In the genomic region with DNA sequence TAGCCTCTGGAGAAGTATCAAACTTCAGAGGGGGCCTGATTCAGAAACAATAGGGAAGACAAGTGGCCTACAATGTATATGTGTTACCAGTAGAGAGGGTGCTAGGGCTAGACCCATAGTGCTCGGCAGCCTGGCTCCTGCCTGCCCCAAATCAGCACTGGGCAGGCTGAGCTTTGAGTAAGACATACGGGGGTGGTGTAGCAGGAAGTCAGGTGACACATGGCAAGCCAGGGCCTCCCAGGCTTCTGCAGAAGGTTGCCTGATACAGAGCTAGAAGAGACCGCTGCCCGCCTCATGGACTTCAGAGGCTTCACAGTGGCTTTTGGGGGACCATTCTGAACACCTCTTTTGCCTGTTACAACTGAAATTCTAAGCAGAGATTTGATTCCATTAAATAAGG, we compare ENCODE assay signal across 9 cellular contexts. TPM values are rescaled to one million over a fixed set of nuclear protein-coding genes. Genes with fewer than 3 reads are reported as not detected.
A peak's percentile ranks its signal among the peaks of the same experiment; 100 is the strongest.
DNase-seq lines count a peak whose midpoint lies in the region; ATAC-seq and TF ChIP-seq lines count a peak whose summit lies in the region.
"Had no signal": no experiment of that assay in that cellular context is flagged by ENCODE, and none has a peak within 500 bp of the region (broad histone marks: within the 10 kb centered on the region; RNA-seq: fewer than 3 reads in every experiment).

No MANE protein-coding gene starts in this region.

- no peak overlapping the region for H3K9ac ChIP-seq in endodermal cell (ENCODE audit: extremely low read depth, low read length, poor library complexity, severe bottlenecking)

- H3K36me3 ChIP-seq in endodermal cell (ENCODE audit: control insufficient read depth, insufficient read depth, low read length) = peaks cover 13% of the 10 kb centered on the region

- H3K4me3 ChIP-seq in endodermal cell (ENCODE audit: low read length) = no peak overlapping the region

- WGBS in endodermal cell (ENCODE audit: insufficient coverage in 1 of 2, insufficient read length in 1 of 2), 2 experiments = 95 to 100% methylated on average over 3 to 4 of the region's 4 CpGs

- H3K4me3 Mint-ChIP-seq in natural killer cell treated with Interleukin-12 subunit alpha and Interleukin-12 subunit beta and Interleukin-15 and Interleukin-18, amount 100 ng/mL, for 72 hours = peak overlapping the region; percentile 44
- H3K4me3 Mint-ChIP-seq in stimulated activated memory B cell treated with anti-CD40 and anti-IgM and Interleukin-4, amounts not matched to agents 10 μg/mL and 1 μg/mL and 100 μg/mL, for 72 hours = no peak overlapping the region
- H3K4me3 Mint-ChIP-seq in endodermal cell = no peak overlapping the region
- H3K4me3 Mint-ChIP-seq: dendritic cell treated with granulocyte-macrophage colony-stimulating factor and Interleukin-4, amounts not matched to agents 40 ng/mL and 50 ng/mL, for 4 days had no signal

- no peaks in the 10 kb centered on the region for H3K9me3 Mint-ChIP-seq in natural killer cell treated with Interleukin-12 subunit alpha and Interleukin-12 subunit beta and Interleukin-15 and Interleukin-18, amount 100 ng/mL, for 72 hours
- no peaks in the 10 kb centered on the region for H3K9me3 Mint-ChIP-seq in stimulated activated memory B cell treated with anti-CD40 and anti-IgM and Interleukin-4, amounts not matched to agents 10 μg/mL and 1 μg/mL and 100 μg/mL, for 72 hours
- H3K9me3 Mint-ChIP-seq in endodermal cell = no peaks in the 10 kb centered on the region
- H3K9me3 Mint-ChIP-seq: dendritic cell treated with granulocyte-macrophage colony-stimulating factor and Interleukin-4, amounts not matched to agents 40 ng/mL and 50 ng/mL, for 4 days had no signal

- H3K27me3 Mint-ChIP-seq in natural killer cell treated with Interleukin-12 subunit alpha and Interleukin-12 subunit beta and Interleukin-15 and Interleukin-18, amount 100 ng/mL, for 72 hours = no peaks in the 10 kb centered on the region
- no peaks in the 10 kb centered on the region for H3K27me3 Mint-ChIP-seq in stimulated activated memory B cell treated with anti-CD40 and anti-IgM and Interleukin-4, amounts not matched to agents 10 μg/mL and 1 μg/mL and 100 μg/mL, for 72 hours
- no peaks in the 10 kb centered on the region for H3K27me3 Mint-ChIP-seq in endodermal cell (ENCODE audit: insufficient read depth)
- H3K27me3 Mint-ChIP-seq: dendritic cell treated with granulocyte-macrophage colony-stimulating factor and Interleukin-4, amounts not matched to agents 40 ng/mL and 50 ng/mL, for 4 days had no signal

- no peak overlapping the region for H3K27ac ChIP-seq in endodermal cell (ENCODE audit: low read depth, low read length)

- H3K4me1 ChIP-seq in endodermal cell (ENCODE audit: control insufficient read depth, insufficient read depth, low read length) = peaks cover 15% of the 10 kb centered on the region

- H3K36me3 Mint-ChIP-seq in natural killer cell treated with Interleukin-12 subunit alpha and Interleukin-12 subunit beta and Interleukin-15 and Interleukin-18, amount 100 ng/mL, for 72 hours = peaks cover 8% of the 10 kb centered on the region
- H3K36me3 Mint-ChIP-seq in stimulated activated memory B cell treated with anti-CD40 and anti-IgM and Interleukin-4, amounts not matched to agents 10 μg/mL and 1 μg/mL and 100 μg/mL, for 72 hours = peaks cover 38% of the 10 kb centered on the region
- H3K36me3 Mint-ChIP-seq in endodermal cell (ENCODE audit: low read depth) = peaks cover 25% of the 10 kb centered on the region

- no peaks in the 10 kb centered on the region for H3K27me3 ChIP-seq in endodermal cell (ENCODE audit: control insufficient read depth, insufficient read depth, low read length, poor library complexity, severe bottlenecking)

- peak overlapping the region; percentile 36 to 71 for H3K27ac Mint-ChIP-seq in natural killer cell treated with Interleukin-12 subunit alpha and Interleukin-12 subunit beta and Interleukin-15 and Interleukin-18, amount 100 ng/mL, for 72 hours
- no peak overlapping the region for H3K27ac Mint-ChIP-seq in stimulated activated memory B cell treated with anti-CD40 and anti-IgM and Interleukin-4, amounts not matched to agents 10 μg/mL and 1 μg/mL and 100 μg/mL, for 72 hours
- H3K27ac Mint-ChIP-seq in endodermal cell = no peak overlapping the region
- H3K27ac Mint-ChIP-seq: dendritic cell treated with granulocyte-macrophage colony-stimulating factor and Interleukin-4, amounts not matched to agents 40 ng/mL and 50 ng/mL, for 4 days had no signal

- H3K4me1 Mint-ChIP-seq in natural killer cell treated with Interleukin-12 subunit alpha and Interleukin-12 subunit beta and Interleukin-15 and Interleukin-18, amount 100 ng/mL, for 72 hours (ENCODE audit: low read depth in 2 of 2) = peaks cover 63 to 71% of the 10 kb centered on the region in 2 donors
- peaks cover 61% of the 10 kb centered on the region for H3K4me1 Mint-ChIP-seq in stimulated activated memory B cell treated with anti-CD40 and anti-IgM and Interleukin-4, amounts not matched to agents 10 μg/mL and 1 μg/mL and 100 μg/mL, for 72 hours
- peaks cover 41% of the 10 kb centered on the region for H3K4me1 Mint-ChIP-seq in endodermal cell

- no peaks in the 10 kb centered on the region for H3K9me3 ChIP-seq in endodermal cell (ENCODE audit: control insufficient read depth, low read length)

- peak; percentile 81 to 83 for ATAC-seq in natural killer cell treated with Interleukin-12 subunit alpha and Interleukin-12 subunit beta and Interleukin-15 and Interleukin-18, amount 100 ng/mL, for 72 hours
- peak; percentile 57 for ATAC-seq in stimulated activated memory B cell treated with anti-CD40 and anti-IgM and Interleukin-4, amounts not matched to agents 10 μg/mL and 1 μg/mL and 100 μg/mL, for 72 hours

- peak in 3 of 4 experiments; percentile 4 to 20 (median 9) for DNase-seq in activated CD4-positive, CD25-positive, alpha-beta regulatory T cell (lab: John Stamatoyannopoulos, UW)
- peak; percentile 55 for DNase-seq in activated naive CD4-positive, alpha-beta T cell treated with anti-CD3 and anti-CD28 coated beads, Interleukin-2, amount 50 U/mL, for 16 hours
- DNase-seq in natural killer cell treated with Interleukin-12 subunit alpha and Interleukin-12 subunit beta and Interleukin-15 and Interleukin-18, amount 100 ng/mL, for 72 hours (ENCODE audit: low spot score) = no peak
- DNase-seq in endodermal cell (no peak), DMS153 (lab: John Stamatoyannopoulos, UW) (no peak), EL (no peak), mesenteric fat pad (ENCODE audit: low spot score) (no peak)

- TF ChIP-seq CTCF in endodermal cell (conservative IDR thresholded peaks at IDR 0.05) = no peak

RNA-seq across cellular contexts. Expression of gene RALY, which starts 43.4 kb away (rescaled TPM):
- total RNA-seq in natural killer cell treated with Interleukin-12 subunit alpha and Interleukin-12 subunit beta and Interleukin-15 and Interleukin-18, amount 100 ng/mL, for 72 hours = 100 to 1,000 TPM; 158 to 162 TPM
- total RNA-seq in endodermal cell (100 to 1,000 TPM; 136 to 182 TPM), mesenteric fat pad (92.4 TPM)
- 164 TPM for polyA plus RNA-seq in endodermal cell (2013, experiment 1 of 2)
- 145 TPM for polyA plus RNA-seq in endodermal cell (2013, experiment 2 of 2)

Comparison
In these comparisons a context has a peak if more than half of its experiments do, and no peak if none do; other contexts are left out.
1. DNase-seq: peak in activated CD4-positive, CD25-positive, alpha-beta regulatory T cell (3 of 4) and activated naive CD4-positive, alpha-beta T cell treated with anti-CD3 and anti-CD28 coated beads, Interleukin-2, amount 50 U/mL, for 16 hours (single experiment); none in natural killer cell treated with Interleukin-12 subunit alpha and Interleukin-12 subunit beta and Interleukin-15 and Interleukin-18, amount 100 ng/mL, for 72 hours (single experiment), endodermal cell (single experiment), DMS153 (single experiment), EL (single experiment) and mesenteric fat pad (single experiment).
2. H3K27ac Mint-ChIP-seq: peak in natural killer cell treated with Interleukin-12 subunit alpha and Interleukin-12 subunit beta and Interleukin-15 and Interleukin-18, amount 100 ng/mL, for 72 hours (2 of 2); none in stimulated activated memory B cell treated with anti-CD40 and anti-IgM and Interleukin-4, amounts not matched to agents 10 μg/mL and 1 μg/mL and 100 μg/mL, for 72 hours (single experiment) and endodermal cell (single experiment).